13 cellular contexts compared by ENCODE assay signal in genomic region chr2:177625744-177626655, GRCh38.
A peak's percentile ranks its signal among the peaks of the same experiment; 100 is the strongest.
DNase-seq lines count a peak whose midpoint lies in the region; ATAC-seq and TF ChIP-seq lines count a peak whose summit lies in the region.
"Had no signal": no experiment of that assay in that cellular context is flagged by ENCODE, and none has a peak within 500 bp of the region (broad histone marks: within the 10 kb centered on the region; RNA-seq: fewer than 3 reads in every experiment).

No MANE protein-coding gene starts in this region.

- H3K4me3 ChIP-seq in BE2C (ENCODE audit: low read depth, low read length): peak overlapping the region; percentile 3; the same call in 1 of the 2 replicates
- no peak overlapping the region for H3K4me3 ChIP-seq in tibial nerve
- H3K4me3 ChIP-seq: HAP-1 had no signal

- no peak for TF ChIP-seq EP300 in tibial nerve (IDR thresholded peaks at IDR 0.05)

- H4K20me1 ChIP-seq in H9 (ENCODE audit: control insufficient read depth, insufficient read depth, insufficient read length): no peaks in the 10 kb centered on the region

- no peak overlapping the region for H3K56ac ChIP-seq in H9 (ENCODE audit: insufficient read length, low read depth, low read length)

- no peaks in the 10 kb centered on the region for H3K36me3 Mint-ChIP-seq in H9 (ENCODE audit: insufficient read depth in 1 of 3, low read depth in 3 of 3)
- H3K36me3 Mint-ChIP-seq in type B pancreatic cell: no peaks in the 10 kb centered on the region
- H3K36me3 Mint-ChIP-seq: CD4-positive, CD25-positive, alpha-beta regulatory T cell had no signal

- H3K27me3 Mint-ChIP-seq in H9 (ENCODE audit: low read depth): peaks cover 3% of the 10 kb centered on the region; the same call in 1 of the 2 replicates
- no peaks in the 10 kb centered on the region for H3K27me3 Mint-ChIP-seq in type B pancreatic cell

- no peak overlapping the region for H4K91ac ChIP-seq in H9 (ENCODE audit: insufficient read length, low read depth, low read length)

- H3K27me3 ChIP-seq in BE2C: no peaks in the 10 kb centered on the region
- H3K27me3 ChIP-seq in H9 (ENCODE audit: insufficient read depth, low read length): no peaks in the 10 kb centered on the region
- H3K27me3 ChIP-seq in tibial nerve: peaks cover 0 to 9% of the 10 kb centered on the region in 2 donors

- H3K27ac ChIP-seq in H9 (ENCODE audit: insufficient read length, low read depth, low read length): no peak overlapping the region
- no peak overlapping the region for H3K27ac ChIP-seq in tibial nerve

- no peak overlapping the region for H3K27ac Mint-ChIP-seq in H9
- no peak overlapping the region for H3K27ac Mint-ChIP-seq in type B pancreatic cell
- H3K27ac Mint-ChIP-seq: CD4-positive, CD25-positive, alpha-beta regulatory T cell had no signal

- DNase-seq in BE2C (no peak), H9 (peak; percentile 52), NCI-H446 treated with DMSO at 0.1 percent for 48 hours (lab: John Stamatoyannopoulos, UW) (peak; percentile 25), dermis blood vessel endothelial cell (peak; percentile 46), tibial nerve (ENCODE audit: low spot score in 2 of 2) (no peak), type B pancreatic cell (ENCODE audit: extremely low spot score, unreplicated experiment) (no peak)
- DNase-seq: activated gamma-delta T cell treated with Interleukin-2 at 50 U/mL for 16 hours, NCI-H526 had no signal

- H3K36me3 ChIP-seq in BE2C: no peaks in the 10 kb centered on the region
- no peaks in the 10 kb centered on the region for H3K36me3 ChIP-seq in tibial nerve
- H3K36me3 ChIP-seq: HAP-1 had no signal

- no peak overlapping the region for H3K4me2 ChIP-seq in H9 (ENCODE audit: insufficient read depth, insufficient read length, low read length)

- no CpG with 5 or more reads among the region's 10 CpGs for WGBS in H9 (ENCODE audit: extremely low coverage, insufficient read length, low lambda C conversion rate)
- 59 to 60% methylated on average over 10 of the region's 10 CpGs for WGBS in tibial nerve, 2 donors

- H3K4ac ChIP-seq in H9 (ENCODE audit: low read depth, low read length): no peak overlapping the region

- H3K79me1 ChIP-seq in H9 (ENCODE audit: insufficient read depth, low read depth, low read length, poor library complexity, severe bottlenecking): no peaks in the 10 kb centered on the region

- H2BK5ac ChIP-seq in H9 (ENCODE audit: insufficient read length, low read length): no peak overlapping the region

- TF ChIP-seq POLR2A in tibial nerve (IDR thresholded peaks at IDR 0.05): no peak

- no peaks in the 10 kb centered on the region for H3K9me3 ChIP-seq in BE2C
- no peaks in the 10 kb centered on the region for H3K9me3 ChIP-seq in H9 (ENCODE audit: control insufficient read depth, low read depth, low read length)
- H3K9me3 ChIP-seq in tibial nerve: no peaks in the 10 kb centered on the region
- H3K9me3 ChIP-seq: HAP-1 had no signal

- no peak overlapping the region for H3K23ac ChIP-seq in H9 (ENCODE audit: insufficient read length, low read depth, low read length)

- peak overlapping the region; percentile 87 for H2AFZ ChIP-seq in H9 (ENCODE audit: low read length)

- H3K23me2 ChIP-seq in H9 (ENCODE audit: insufficient read length, low read depth, low read length, poor library complexity, severe bottlenecking): no peaks in the 10 kb centered on the region

- no peak overlapping the region for H2AK5ac ChIP-seq in H9 (ENCODE audit: insufficient read length, low read length)

- H4K5ac ChIP-seq in H9 (ENCODE audit: insufficient read length, low read depth, low read length): no peak overlapping the region

- no peak overlapping the region for H2BK120ac ChIP-seq in H9 (ENCODE audit: low read depth, low read length, poor library complexity, severe bottlenecking)

- H3K9ac ChIP-seq in H9 (ENCODE audit: extremely low read depth, insufficient read length, low read length): no peak overlapping the region

- no peak for ATAC-seq in HG03469 (IDR thresholded peaks at IDR 0.05; ENCODE audit: unreplicated experiment)
- ATAC-seq in HG03025 (IDR thresholded peaks at IDR 0.05; ENCODE audit: low FRiP score, unreplicated experiment): no peak
- ATAC-seq: sciatic nerve had no signal

- TF ChIP-seq CTCF in BE2C (IDR thresholded peaks at IDR 0.05; ENCODE audit: low read depth, low read length) (no peak), H9 (conservative IDR thresholded peaks at IDR 0.05) (no peak), tibial nerve (IDR thresholded peaks at IDR 0.05) (no peak), type B pancreatic cell (conservative IDR thresholded peaks at IDR 0.05) (no peak)

- no peak overlapping the region for H2BK20ac ChIP-seq in H9 (ENCODE audit: low read depth, low read length, poor library complexity, severe bottlenecking)

- H3K4me3 Mint-ChIP-seq in H9 (peak overlapping the region in 1 of 2 experiments; percentile 22; a peak in 1 of 5 replicates), type B pancreatic cell (no peak overlapping the region)

- no peaks in the 10 kb centered on the region for H3K4me1 ChIP-seq in BE2C
- H3K4me1 ChIP-seq in H9 (ENCODE audit: insufficient read depth, low read length): peaks cover 6% of the 10 kb centered on the region; the same call in 1 of the 2 replicates
- no peaks in the 10 kb centered on the region for H3K4me1 ChIP-seq in tibial nerve

- H3K79me2 ChIP-seq in H9 (ENCODE audit: insufficient read depth, low read length): no peaks in the 10 kb centered on the region

- H3T11ph ChIP-seq in H9 (ENCODE audit: low read length): no peak overlapping the region

- no peak overlapping the region for H3K18ac ChIP-seq in H9 (ENCODE audit: insufficient read length, low read depth, low read length)

- H2BK12ac ChIP-seq in H9 (ENCODE audit: insufficient read length, low read depth, low read length): no peak overlapping the region

- H3K4me1 Mint-ChIP-seq in H9 (peaks cover 15 to 23% of the 10 kb centered on the region in 2 experiments), type B pancreatic cell (ENCODE audit: unreplicated experiment) (peaks cover 35% of the 10 kb centered on the region)
- H3K4me1 Mint-ChIP-seq: CD4-positive, CD25-positive, alpha-beta regulatory T cell had no signal

- H3K9me3 Mint-ChIP-seq in H9: no peaks in the 10 kb centered on the region
- H3K9me3 Mint-ChIP-seq in type B pancreatic cell: no peaks in the 10 kb centered on the region

- peak overlapping the region; percentile 16 for H4K8ac ChIP-seq in H9 (replicated peaks; ENCODE audit: insufficient read length, low read depth, low read length)

- no peak overlapping the region for H2BK15ac ChIP-seq in H9 (ENCODE audit: low read depth, low read length)

- H3K14ac ChIP-seq in H9 (ENCODE audit: insufficient read depth, low read length): no peak overlapping the region

Comparison
In these comparisons a context has a peak if more than half of its experiments do, and no peak if none do; other contexts are left out.
1. DNase-seq: peak in H9 (single experiment), NCI-H446 treated with DMSO at 0.1 percent for 48 hours (single experiment) and dermis blood vessel endothelial cell (single experiment); none in BE2C (single experiment), tibial nerve (0 of 2) and type B pancreatic cell (single experiment).